7 cellular contexts compared by ENCODE assay signal in the genomic region with DNA sequence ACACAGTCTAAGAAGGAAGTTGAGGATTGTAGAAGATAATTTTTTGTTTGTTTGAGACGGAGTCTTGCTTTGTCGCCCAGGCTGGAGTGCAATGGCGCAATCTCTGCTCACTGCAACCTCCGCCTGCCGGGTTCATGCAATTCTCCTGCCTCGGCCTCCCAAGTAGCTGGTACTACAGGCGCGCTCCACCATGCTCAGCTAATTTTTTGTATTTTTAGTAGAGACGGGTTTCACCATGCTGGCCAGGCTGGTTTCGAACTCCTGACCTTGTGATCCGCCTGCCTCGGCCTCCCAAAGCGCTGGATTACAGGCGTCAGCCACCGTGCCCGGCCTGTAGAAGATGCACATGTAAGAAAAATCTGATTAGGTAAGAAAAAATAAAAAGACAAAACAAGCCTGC. TPM values are rescaled to one million over a fixed set of nuclear protein-coding genes. Genes with fewer than 3 reads are reported as not detected.
DNase-seq lines count a peak whose midpoint lies in the region; TF ChIP-seq lines count a peak whose summit lies in the region.
"Not testable (repeated sequence)": the region's sequence is repeated elsewhere in the genome, so short reads cannot be mapped to it uniquely, and the experiment has no call there.

No MANE protein-coding gene starts in this region.

- peak overlapping the region; percentile 47 for H3K27ac Mint-ChIP-seq in activated CD4-positive, alpha-beta memory T cell treated with anti-CD3 and anti-CD28 coated beads, Interleukin-2, amount 10 ng/mL, durations not matched to agents 7 days and 5 days
- not testable (repeated sequence) for H3K27ac Mint-ChIP-seq in MCF 10A (ENCODE audit: low read depth, unreplicated experiment)

- H3K79me2 ChIP-seq in OCI-LY1 (ENCODE audit: insufficient read depth, low read length): peaks cover 56% of the 10 kb centered on the region

- BruUV-seq in MCF 10A (replicated peaks; lab: Mats Ljungman, UMichigan): not testable (repeated sequence)

- not testable (repeated sequence) for H3K27me3 ChIP-seq in OCI-LY1 (ENCODE audit: insufficient read depth, low read length); mononuclear cell (ENCODE audit: insufficient read depth, low read length)

- peak overlapping the region; percentile 94 for H3K4me3 ChIP-seq in GM08714 (ENCODE audit: low read length)
- H3K4me3 ChIP-seq in OCI-LY1 (ENCODE audit: low read depth, low read length, poor library complexity, severe bottlenecking): peak overlapping the region; percentile 80
- peak overlapping the region; percentile 98 for H3K4me3 ChIP-seq in fibroblast of the aortic adventitia (ENCODE audit: low read depth, low read length)
- peak overlapping the region; percentile 82 for H3K4me3 ChIP-seq in mononuclear cell (ENCODE audit: low read length)
- H3K4me3 ChIP-seq in skeletal muscle cell (ENCODE audit: low read depth, low read length): peak overlapping the region; percentile 79

- H3K4me1 ChIP-seq in OCI-LY1 (ENCODE audit: insufficient read depth, low read length, severe bottlenecking): peaks cover 28% of the 10 kb centered on the region
- H3K4me1 ChIP-seq in mononuclear cell (ENCODE audit: insufficient read depth, low read length): peaks cover 49% of the 10 kb centered on the region

- not testable (repeated sequence) for H4K20me1 ChIP-seq in OCI-LY1 (ENCODE audit: insufficient read depth, low read length)

- peaks cover 54% of the 10 kb centered on the region for H3K4me1 Mint-ChIP-seq in activated CD4-positive, alpha-beta memory T cell treated with anti-CD3 and anti-CD28 coated beads, Interleukin-2, amount 10 ng/mL, durations not matched to agents 7 days and 5 days
- H3K4me1 Mint-ChIP-seq in MCF 10A (ENCODE audit: insufficient read depth, unreplicated experiment): peaks cover 15% of the 10 kb centered on the region

- not testable (repeated sequence) for H3K9me3 Mint-ChIP-seq in activated CD4-positive, alpha-beta memory T cell treated with anti-CD3 and anti-CD28 coated beads, Interleukin-2, amount 10 ng/mL, durations not matched to agents 7 days and 5 days; MCF 10A (ENCODE audit: unreplicated experiment)

- TF ChIP-seq CTCF in OCI-LY1 (IDR thresholded peaks at IDR 0.05; ENCODE audit: low read length); MCF 10A (IDR thresholded peaks at IDR 0.05; ENCODE audit: unreplicated experiment); fibroblast of the aortic adventitia (IDR thresholded peaks at IDR 0.05; ENCODE audit: insufficient read depth, low read length): not testable (repeated sequence)

- intact Hi-C loops in MCF 10A (cut with micrococcal nuclease): not testable (repeated sequence)

- H3K9ac ChIP-seq in OCI-LY1 (ENCODE audit: low read length): peak overlapping the region; percentile 92; the same call in 1 of the 2 replicates

- H3K9me3 ChIP-seq in OCI-LY1 (ENCODE audit: low read length); mononuclear cell (ENCODE audit: low read depth, low read length): not testable (repeated sequence)

- DNase-seq in activated CD4-positive, alpha-beta memory T cell treated with anti-CD3 and anti-CD28 coated beads, Interleukin-2, amount 10 ng/mL, durations not matched to agents 7 days and 5 days; MCF 10A (ENCODE audit: unreplicated experiment); fibroblast of the aortic adventitia (ENCODE audit: low read depth); skeletal muscle cell (ENCODE audit: low read depth): not testable (repeated sequence)

- CTCF ChIA-PET in activated CD4-positive, alpha-beta memory T cell treated with anti-CD3 and anti-CD28 coated beads, Interleukin-2, amount 10 ng/mL, durations not matched to agents 7 days and 5 days (lab: Charles Lee): interaction anchor here (1.5 to 2.3 kb wide), 2 partner anchors 13 to 15 kb away, joined by 4 to 16 read pairs; no protein-coding TSS in a partner anchor
- CTCF ChIA-PET in MCF 10A (lab: Yijun Ruan, JAX): interaction anchor here (1.0 kb wide), 1 partner anchor 21 kb away, joined by 4 read pairs; no protein-coding TSS in a partner anchor

- H3K4me3 Mint-ChIP-seq in activated CD4-positive, alpha-beta memory T cell treated with anti-CD3 and anti-CD28 coated beads, Interleukin-2, amount 10 ng/mL, durations not matched to agents 7 days and 5 days: peak overlapping the region; percentile 65
- peak overlapping the region; percentile 91 for H3K4me3 Mint-ChIP-seq in MCF 10A (ENCODE audit: unreplicated experiment)

- peak overlapping the region; percentile 79 for H3K4me2 ChIP-seq in OCI-LY1 (ENCODE audit: low read length)

- H3K27me3 Mint-ChIP-seq in activated CD4-positive, alpha-beta memory T cell treated with anti-CD3 and anti-CD28 coated beads, Interleukin-2, amount 10 ng/mL, durations not matched to agents 7 days and 5 days; MCF 10A (ENCODE audit: insufficient read depth, unreplicated experiment): not testable (repeated sequence)

- POLR2A ChIA-PET in activated CD4-positive, alpha-beta memory T cell treated with anti-CD3 and anti-CD28 coated beads, Interleukin-2, amount 10 ng/mL, durations not matched to agents 7 days and 5 days (lab: Charles Lee): interaction anchor here (0.8 to 4.3 kb wide), 6 partner anchors 10 to 249 kb away, joined by 3 to 86 read pairs (median 14); a partner anchor contains a TSS
- POLR2A ChIA-PET in MCF 10A (lab: Yijun Ruan, JAX): interaction anchor here (0.6 to 4.2 kb wide), 12 partner anchors 10 to 276 kb away, joined by 3 to 45 read pairs (median 6); a partner anchor contains a TSS

- peaks cover 43% of the 10 kb centered on the region for H3K36me3 ChIP-seq in OCI-LY1 (ENCODE audit: insufficient read depth, low read length)

- H3K9me2 ChIP-seq in OCI-LY1 (ENCODE audit: low read depth, low read length): not testable (repeated sequence)

- not testable (repeated sequence) for H3F3A ChIP-seq in OCI-LY1 (ENCODE audit: insufficient read depth, low read length)

- not testable (repeated sequence) for H3K27ac ChIP-seq in OCI-LY1 (ENCODE audit: low read depth, low read length, poor library complexity, severe bottlenecking)

- H3K36me3 Mint-ChIP-seq in activated CD4-positive, alpha-beta memory T cell treated with anti-CD3 and anti-CD28 coated beads, Interleukin-2, amount 10 ng/mL, durations not matched to agents 7 days and 5 days (ENCODE audit: low read depth): peaks cover 51% of the 10 kb centered on the region
- peaks cover 56% of the 10 kb centered on the region for H3K36me3 Mint-ChIP-seq in MCF 10A (ENCODE audit: insufficient read depth, unreplicated experiment)

- not testable (repeated sequence) for H2AFZ ChIP-seq in OCI-LY1 (ENCODE audit: low read length)

RNA-seq across cellular contexts. Expression of a gene that starts 2.2 kb away (rescaled TPM):
- total RNA-seq in activated CD4-positive, alpha-beta memory T cell treated with anti-CD3 and anti-CD28 coated beads, Interleukin-2, amount 10 ng/mL, durations not matched to agents 7 days and 5 days: 100 to 1,000 TPM; 133 to 138 TPM
- 234 and 235 TPM in 2 replicates for total RNA-seq in MCF 10A (2022)
- 51.1 and 69.2 TPM in 2 replicates for total RNA-seq in fibroblast of the aortic adventitia (ENCODE audit: low replicate concordance)
- total RNA-seq in mononuclear cell: 106 TPM
